In the genomic region with DNA sequence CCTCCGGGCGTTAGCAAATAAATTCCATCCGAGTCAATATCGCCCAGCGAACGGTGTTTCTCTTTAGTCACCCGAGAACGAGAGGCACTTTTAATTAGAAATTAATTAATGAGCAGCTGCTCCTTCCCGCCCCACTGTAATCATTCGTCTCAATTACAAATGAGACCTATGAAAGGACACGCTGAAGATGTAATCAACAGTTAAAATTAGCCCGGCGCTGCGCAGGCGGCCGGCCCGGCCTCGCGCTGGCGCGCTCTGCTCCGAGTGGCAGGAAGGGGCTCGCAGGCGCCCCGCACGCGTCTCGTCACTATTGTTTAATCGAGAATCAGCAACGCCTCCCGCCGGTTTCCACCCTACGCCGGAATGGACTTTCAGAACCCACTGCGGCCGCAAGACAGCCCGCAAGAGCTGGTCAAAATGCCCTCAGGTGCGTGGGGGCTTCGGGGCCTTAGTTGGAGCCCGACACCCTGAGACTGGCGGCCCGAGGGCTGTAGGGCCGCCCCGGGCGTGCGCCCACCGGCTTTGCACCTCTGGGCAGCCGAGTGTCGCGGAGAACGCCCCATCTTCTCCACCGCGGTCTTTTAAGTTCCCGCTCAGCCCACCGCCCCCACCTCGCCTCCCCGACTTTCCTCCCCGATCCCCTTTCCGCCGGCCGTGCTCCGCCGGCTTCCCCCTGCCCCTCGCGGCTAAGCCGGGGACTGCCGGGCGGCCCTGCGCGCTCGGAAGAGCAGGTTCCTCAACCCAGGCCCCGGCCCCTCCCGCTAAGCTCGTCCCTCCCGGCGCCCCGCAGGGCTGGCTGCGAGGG, we compare ENCODE assay signal across 10 cellular contexts. TPM values are rescaled to one million over a fixed set of nuclear protein-coding genes. Genes with fewer than 3 reads are reported as not detected.
DNase-seq lines count a peak whose midpoint lies in the region; ATAC-seq and TF ChIP-seq lines count a peak whose summit lies in the region.
"Had no signal": no experiment of that assay in that cellular context is flagged by ENCODE, and none has a peak within 500 bp of the region (broad histone marks: within the 10 kb centered on the region; RNA-seq: fewer than 3 reads in every experiment).

No MANE protein-coding gene starts in this region.

- ATAC-seq in HG03571 (IDR thresholded peaks at IDR 0.05; ENCODE audit: unreplicated experiment): no peak

- no peak overlapping the region for H3K4me3 ChIP-seq in fibroblast of villous mesenchyme (ENCODE audit: low read depth, low read length)

- 0 out of 2 replicates have a peak, but pooled peaks have one; percentile 15 for TF ChIP-seq CTCF in GM12874 (IDR thresholded peaks at IDR 0.05; ENCODE audit: insufficient read depth, low read depth, low read length)
- TF ChIP-seq CTCF in fibroblast of villous mesenchyme (IDR thresholded peaks at IDR 0.05; ENCODE audit: insufficient read depth, low read depth, low read length): peak; percentile 5

- DNase-seq in NCI-H748 treated with DMSO at 0.1 percent for 48 hours (lab: John Stamatoyannopoulos, UW) (peak; percentile 35), fibroblast of villous mesenchyme (ENCODE audit: low read depth) (no peak), retina (peak; percentile 78), globus pallidus (ENCODE audit: low spot score) (no peak), SK-N-DZ (ENCODE audit: low spot score) (no peak)
- DNase-seq in activated naive CD4-positive, alpha-beta T cell treated with anti-CD3 and anti-CD28 coated beads, Interleukin-2, amount 50 U/mL, for 16 hours: no peak
- DNase-seq: activated B cell treated with CpG ODN at 0.5 μM for 24 hours had no signal

RNA-seq across cellular contexts. Expression of a gene that starts 0.6 kb away (rescaled TPM):
- not detected in 2 replicates for total RNA-seq in fibroblast of villous mesenchyme
- polyA plus RNA-seq in SK-N-DZ (2014; cell fraction: cytosol; rRNA removed): not detected in 2 replicates
- not detected in 2 replicates for polyA plus RNA-seq in SK-N-DZ (2014; cell fraction: nucleus; rRNA removed)
- total RNA-seq: activated B cell treated with CpG ODN at 0.5 μM for 24 hours, frontal cortex had no signal

Comparison
In these comparisons a context has a peak if more than half of its experiments do, and no peak if none do; other contexts are left out.
1. DNase-seq: peak in NCI-H748 treated with DMSO at 0.1 percent for 48 hours (single experiment) and retina (single experiment); none in fibroblast of villous mesenchyme (single experiment), globus pallidus (single experiment), activated naive CD4-positive, alpha-beta T cell treated with anti-CD3 and anti-CD28 coated beads, Interleukin-2, amount 50 U/mL, for 16 hours (single experiment) and SK-N-DZ (single experiment).